In genomic region chr1:39574646-39575045, GRCh38 we compare ENCODE assay signal across 8 cellular contexts. TPM values are rescaled to one million over a fixed set of nuclear protein-coding genes. Genes with fewer than 3 reads are reported as not detected.
A peak's percentile ranks its signal among the peaks of the same experiment; 100 is the strongest.
DNase-seq lines count a peak whose midpoint lies in the region; ATAC-seq and TF ChIP-seq lines count a peak whose summit lies in the region.

No MANE protein-coding gene starts in this region.

- H3K36me3 Mint-ChIP-seq in Calu3 (ENCODE audit: insufficient read depth, unreplicated experiment): peaks cover 58% of the 10 kb centered on the region

- no peak for ATAC-seq in upper lobe of left lung (ENCODE audit: low FRiP score in 2 of 2)
- no peak for ATAC-seq in HG03280 (IDR thresholded peaks at IDR 0.05; ENCODE audit: unreplicated experiment)
- ATAC-seq in HG02678 (IDR thresholded peaks at IDR 0.05; ENCODE audit: unreplicated experiment): no peak

- H3K4me3 Mint-ChIP-seq in Calu3 (ENCODE audit: low read depth, unreplicated experiment): peak overlapping the region; percentile 86

- TF ChIP-seq EP300 in upper lobe of left lung (IDR thresholded peaks at IDR 0.05): no peak

- H3K27ac ChIP-seq in breast epithelium (peak overlapping the region; percentile 79 to 85), upper lobe of left lung (peak overlapping the region in 2 of 4 donors; percentile 82 to 91)

- DNase-seq in Calu3 (peak; percentile 40), NCI-H2029 (lab: John Stamatoyannopoulos, UW) (peak; percentile 70), breast epithelium (ENCODE audit: low spot score in 2 of 2) (no peak), lower leg skin (ENCODE audit: low spot score in 2 of 2) (no peak), upper lobe of left lung (no peak)
- DNase-seq in stimulated activated CD4-positive, alpha-beta T cell treated with anti-CD3 and anti-CD28 coated beads, Interleukin-1b, Interleukin-23, amount 100 ng/mL, for 48 hours: no peak

- H3K27me3 ChIP-seq in breast epithelium (no peaks in the 10 kb centered on the region), upper lobe of left lung (no peaks in the 10 kb centered on the region)

- H3K4me1 Mint-ChIP-seq in Calu3 (ENCODE audit: low read depth, unreplicated experiment): peaks cover 30% of the 10 kb centered on the region

- peaks cover 8 to 19% of the 10 kb centered on the region in 2 donors for H3K4me1 ChIP-seq in breast epithelium
- H3K4me1 ChIP-seq in upper lobe of left lung: peaks cover 19 to 37% (median 29%) of the 10 kb centered on the region in 4 donors

- H3K4me3 ChIP-seq in breast epithelium (peak overlapping the region; percentile 77 to 93 (median 91)), lower leg skin (ENCODE audit: low read depth, poor library complexity, severe bottlenecking) (peak overlapping the region; percentile 79), upper lobe of left lung (peak overlapping the region in 3 of 4 donors; percentile 71 to 90 (median 82))

- BruUV-seq in Calu3 (replicated peaks; lab: Mats Ljungman, UMichigan): no TSS peak

- H3K9me3 ChIP-seq in breast epithelium: no peaks in the 10 kb centered on the region
- no peaks in the 10 kb centered on the region for H3K9me3 ChIP-seq in upper lobe of left lung

- peak overlapping the region; percentile 65 for H3K27ac Mint-ChIP-seq in Calu3 (ENCODE audit: unreplicated experiment)

- CTCF ChIA-PET in Calu3 (lab: Charles Lee): no interaction called here

- no peak for TF ChIP-seq CTCF in Calu3 (IDR thresholded peaks at IDR 0.05; ENCODE audit: unreplicated experiment)
- TF ChIP-seq CTCF in breast epithelium (IDR thresholded peaks at IDR 0.05): no peak
- no peak for TF ChIP-seq CTCF in lower leg skin (IDR thresholded peaks at IDR 0.05)
- TF ChIP-seq CTCF in upper lobe of left lung (IDR thresholded peaks at IDR 0.05): no peak

- no peak for TF ChIP-seq POLR2A in breast epithelium (IDR thresholded peaks at IDR 0.05)
- TF ChIP-seq POLR2A in lower leg skin (IDR thresholded peaks at IDR 0.05): no peak
- TF ChIP-seq POLR2A in upper lobe of left lung (IDR thresholded peaks at IDR 0.05): no peak

- H3K36me3 ChIP-seq in breast epithelium (peaks cover 6% of the 10 kb centered on the region), upper lobe of left lung (peaks cover 23 to 41% (median 27%) of the 10 kb centered on the region in 4 donors)

- H3K27me3 Mint-ChIP-seq in Calu3 (ENCODE audit: unreplicated experiment): no peaks in the 10 kb centered on the region

- H3K9me3 Mint-ChIP-seq in Calu3 (ENCODE audit: low read depth, unreplicated experiment): no peaks in the 10 kb centered on the region

- WGBS in lower leg skin, 2 donors: 28 to 35% methylated on average over 5 of the region's 5 CpGs
- WGBS in upper lobe of left lung, 2 donors: 28 to 58% methylated on average over 4 to 5 of the region's 5 CpGs

- intact Hi-C loops in Calu3 (cut with micrococcal nuclease; ENCODE audit: unreplicated experiment) (loop anchor here (1.0 kb wide), 1 partner anchor 7 kb away; no protein-coding TSS in a partner anchor), breast epithelium (cut with DNase I; ENCODE audit: low total_unique reads) (no loop called here), lower leg skin (cut with DNase I; ENCODE audit: low total_unique reads) (no loop called here)

RNA-seq across cellular contexts. Expression of gene PABPC4, which starts 1.9 kb away (rescaled TPM):
- total RNA-seq in Calu3 (2022) (193 and 213 TPM in 2 replicates), breast epithelium (100 to 1,000 TPM; 113 to 237 (median 163) TPM), lower leg skin (100 to 1,000 TPM in 2 of 4 donors, 10 to 100 TPM in 2; 76.8 to 105 (median 91.0) TPM), upper lobe of left lung (100 to 1,000 TPM; 121 to 225 (median 195) TPM)

Comparison
In these comparisons a context has a peak if more than half of its experiments do, and no peak if none do; other contexts are left out.
1. DNase-seq: peak in Calu3 (single experiment) and NCI-H2029 (single experiment); none in breast epithelium (0 of 2), lower leg skin (0 of 2), upper lobe of left lung (0 of 2) and stimulated activated CD4-positive, alpha-beta T cell treated with anti-CD3 and anti-CD28 coated beads, Interleukin-1b, Interleukin-23, amount 100 ng/mL, for 48 hours (single experiment).
2. Peak in every context shown above with its lines, with median percentiles within 50 percentile points of each other: H3K4me3 ChIP-seq.